In the genomic region with DNA sequence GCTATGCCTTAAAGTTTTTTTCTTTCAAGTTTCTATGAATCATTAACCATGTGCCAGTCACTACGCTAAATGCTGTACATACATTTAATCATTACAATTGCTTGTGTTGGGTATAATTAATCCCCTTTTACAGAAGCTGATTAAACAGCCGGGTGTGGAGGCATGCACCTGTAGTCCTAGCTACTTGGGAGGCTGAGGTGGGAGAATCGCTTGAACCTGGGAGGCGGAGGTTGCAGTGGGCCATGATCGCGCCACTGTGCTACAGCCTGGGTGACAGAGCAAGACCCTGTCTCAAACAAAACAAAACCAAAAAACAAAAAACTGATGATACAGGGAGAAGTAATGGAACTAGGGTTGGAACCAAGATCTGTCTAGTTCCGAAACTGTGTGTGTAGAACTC, we compare ENCODE assay signal across 9 cellular contexts. TPM values are rescaled to one million over a fixed set of nuclear protein-coding genes. Genes with fewer than 3 reads are reported as not detected.
A peak's percentile ranks its signal among the peaks of the same experiment; 100 is the strongest.
DNase-seq lines count a peak whose midpoint lies in the region; ATAC-seq and TF ChIP-seq lines count a peak whose summit lies in the region.
"Had no signal": no experiment of that assay in that cellular context is flagged by ENCODE, and none has a peak within 500 bp of the region (broad histone marks: within the 10 kb centered on the region; RNA-seq: fewer than 3 reads in every experiment).

No MANE protein-coding gene starts in this region.

- no peak for DNase-seq in cardiac muscle cell (ENCODE audit: low read depth in 1 of 2, low spot score in 1 of 2)
- DNase-seq in Right ventricle myocardium superior = no peak
- DNase-seq in body of pancreas = no peak
- DNase-seq in epidermal melanocyte (ENCODE audit: insufficient read length, low spot score) = no peak
- DNase-seq in H4 (ENCODE audit: low spot score) = no peak

- TF ChIP-seq CTCF in cardiac muscle cell (IDR thresholded peaks at IDR 0.05; ENCODE audit: low read depth, low read length) (no peak), body of pancreas (IDR thresholded peaks at IDR 0.05) (no peak)

- ATAC-seq in Right ventricle myocardium superior (ENCODE audit: poor library complexity) (no peak), body of pancreas (no peak), esophagus mucosa (no peak)

- H3K4me1 ChIP-seq in cardiac muscle cell (ENCODE audit: low read depth) (peaks cover 5% of the 10 kb centered on the region), body of pancreas (peaks cover 44% of the 10 kb centered on the region), muscle layer of colon (ENCODE audit: insufficient read depth, low read length) (peaks cover 30% of the 10 kb centered on the region), urinary bladder (ENCODE audit: insufficient read depth) (no peaks in the 10 kb centered on the region)

- H3K9ac ChIP-seq in muscle layer of colon (ENCODE audit: low read length) = no peak overlapping the region

- intact Hi-C loops in Right ventricle myocardium superior (cut with DNase I) = no loop called here
- intact Hi-C loops in body of pancreas (cut with DNase I) = loop anchor here (5.0 kb wide), 1 partner anchor 37 kb away; no protein-coding TSS in a partner anchor

- no peaks in the 10 kb centered on the region for H3K9me3 ChIP-seq in cardiac muscle cell (ENCODE audit: low read depth)
- no peaks in the 10 kb centered on the region for H3K9me3 ChIP-seq in body of pancreas
- H3K9me3 ChIP-seq in muscle layer of colon (ENCODE audit: low read length) = no peaks in the 10 kb centered on the region

- no peak overlapping the region for H3K4me3 ChIP-seq in cardiac muscle cell
- no peak overlapping the region for H3K4me3 ChIP-seq in body of pancreas
- H3K4me3 ChIP-seq in muscle layer of colon (ENCODE audit: low read depth in 1 of 2, low read length in 2 of 2) = no peak overlapping the region
- H3K4me3 ChIP-seq in urinary bladder (ENCODE audit: low read depth, low read length) = no peak overlapping the region

- no peaks in the 10 kb centered on the region for H3K27me3 ChIP-seq in cardiac muscle cell
- H3K27me3 ChIP-seq in body of pancreas = no peaks in the 10 kb centered on the region
- no peaks in the 10 kb centered on the region for H3K27me3 ChIP-seq in muscle layer of colon (ENCODE audit: control insufficient read depth in 1 of 2, insufficient read depth in 2 of 2, low read length in 2 of 2)

- H3K36me3 ChIP-seq in cardiac muscle cell (no peaks in the 10 kb centered on the region), body of pancreas (replicated peaks in 1 of 2; ENCODE audit: insufficient read depth in 1 of 2, low read depth in 2 of 2) (no peaks in the 10 kb centered on the region), muscle layer of colon (ENCODE audit: insufficient read depth, low read length) (no peaks in the 10 kb centered on the region), urinary bladder (ENCODE audit: insufficient read depth) (no peaks in the 10 kb centered on the region)

- 92 to 94% methylated on average over 7 of the region's 7 CpGs for WGBS in body of pancreas, 2 donors
- 95% methylated on average over 7 of the region's 7 CpGs for WGBS in urinary bladder

- H3K27ac ChIP-seq in cardiac muscle cell (peak overlapping the region; percentile 100), body of pancreas (peak overlapping the region; percentile 89 to 100 (median 98)), muscle layer of colon (ENCODE audit: low read depth, low read length) (peak overlapping the region; percentile 97), urinary bladder (ENCODE audit: low read depth) (peak overlapping the region; percentile 99)

- no peak for TF ChIP-seq POLR2A in body of pancreas (IDR thresholded peaks at IDR 0.05)

RNA-seq across cellular contexts. Expression of gene UBE2R2, which starts 1.2 kb away (rescaled TPM):
- total RNA-seq in cardiac muscle cell = 28.6 and 35.5 TPM in 2 replicates
- 45.6 and 60.9 TPM in 2 replicates for polyA plus RNA-seq in cardiac muscle cell
- 44.4 TPM for total RNA-seq in Right ventricle myocardium superior
- 10 to 100 TPM; 26.7 to 31.4 TPM for total RNA-seq in body of pancreas
- 24.2 TPM for total RNA-seq in urinary bladder
- 27.3 TPM for polyA plus RNA-seq in urinary bladder
- total RNA-seq in esophagus mucosa = 25.5 TPM
- total RNA-seq in H4 (2014; rRNA removed; shearing (Covaris generic)) = 23.8 and 27.6 TPM in 2 replicates

RNA-seq across cellular contexts. Expression of gene PRSS3, which starts 20.4 kb away (rescaled TPM):
- total RNA-seq in cardiac muscle cell (not detected in 2 replicates), Right ventricle myocardium superior (not detected), body of pancreas (100 to 1,000 TPM; 526 to 604 TPM), urinary bladder (not detected), esophagus mucosa (107 TPM)
- polyA plus RNA-seq in cardiac muscle cell (0.24 TPM in 1 of 2 replicates, not detected in the other), urinary bladder (1.9 TPM)
- total RNA-seq in H4 (2014; rRNA removed; shearing (Covaris generic)) = not detected in 2 replicates
- total RNA-seq: LHCN-M2 had no signal

Comparison
In these comparisons a context has a peak if more than half of its experiments do, and no peak if none do; other contexts are left out.
1. RNA of gene PRSS3, which starts 20.4 kb away (total RNA-seq): 526 to 604 TPM in body of pancreas and 107 TPM in esophagus mucosa (single experiment); not detected in urinary bladder (single experiment), not detected in cardiac muscle cell, not detected in Right ventricle myocardium superior (single experiment) and not detected in H4; every median in the first group is over 10 times any median in the second.
2. Peak in every context shown above with its lines, with median percentiles within 50 percentile points of each other: H3K27ac ChIP-seq.